In genomic region chr2:63048367-63049171, GRCh38 we compare ENCODE assay signal across 10 cellular contexts. TPM values are rescaled to one million over a fixed set of nuclear protein-coding genes. Genes with fewer than 3 reads are reported as not detected.
DNase-seq lines count a peak whose midpoint lies in the region; ATAC-seq and TF ChIP-seq lines count a peak whose summit lies in the region.
"Had no signal": no experiment of that assay in that cellular context is flagged by ENCODE, and none has a peak within 500 bp of the region (broad histone marks: within the 10 kb centered on the region; RNA-seq: fewer than 3 reads in every experiment).

No MANE protein-coding gene starts in this region.

- POLR2A ChIA-PET in HEK293 (lab: Yijun Ruan, JAX), result no interaction called here

- WGBS in lower leg skin, 2 donors, result 6 to 8% methylated on average over 61 of the region's 61 CpGs

- intact Hi-C loops in natural killer cell (cut with micrococcal nuclease), result no loop called here
- intact Hi-C loops in lower leg skin (cut with DNase I; ENCODE audit: low total_unique reads), result no loop called here

- CTCF ChIA-PET in HEK293 (lab: Yijun Ruan, JAX), result no interaction called here

- no peak for ATAC-seq in central memory CD8-positive, alpha-beta T cell (replicated peaks; ENCODE audit: extremely low read depth, poor library complexity, severe bottlenecking)
- ATAC-seq in natural killer cell (no peak), GM18505 (IDR thresholded peaks at IDR 0.05; ENCODE audit: unreplicated experiment) (no peak)

- TF ChIP-seq CTCF in HEK293 (tag by site-specific recombination; IDR thresholded peaks at IDR 0.05) (no peak), natural killer cell (IDR thresholded peaks at IDR 0.05) (no peak), lower leg skin (IDR thresholded peaks at IDR 0.05) (no peak)

- H3K27ac ChIP-seq in HEK293 (ENCODE audit: extremely low read depth, low read depth, low read length), result no peak overlapping the region

- H3K4me1 Mint-ChIP-seq in central memory CD8-positive, alpha-beta T cell, result peaks cover 31% of the 10 kb centered on the region
- peaks cover 27 to 45% of the 10 kb centered on the region in 2 donors for H3K4me1 Mint-ChIP-seq in natural killer cell

- H3K4me3 ChIP-seq in HEK293 (ENCODE audit: low read depth, low read length) (no peak overlapping the region), lower leg skin (ENCODE audit: low read depth, poor library complexity, severe bottlenecking) (no peak overlapping the region)

- in situ Hi-C loops in G401 (cut with HindIII; ENCODE audit: low sequenced_read_pairs), result no loop called here

- H3K36me3 ChIP-seq in HEK293 (ENCODE audit: control insufficient read depth in 2 of 2, insufficient read depth in 1 of 2, low read length in 2 of 2), result peaks cover 0 to 13% of the 10 kb centered on the region in 2 experiments; a peak in 1 of 3 replicates

- no peak overlapping the region for H3K27ac Mint-ChIP-seq in central memory CD8-positive, alpha-beta T cell (ENCODE audit: low read depth)
- no peak overlapping the region for H3K27ac Mint-ChIP-seq in natural killer cell

- peak overlapping the region; percentile 94 for H3K4me3 Mint-ChIP-seq in central memory CD8-positive, alpha-beta T cell
- H3K4me3 Mint-ChIP-seq in natural killer cell, result peak overlapping the region; percentile 53

- H3K4me1 ChIP-seq in HEK293 (ENCODE audit: control insufficient read depth, insufficient read depth, low read length), result peaks cover 3% of the 10 kb centered on the region; the same call in 1 of the 2 replicates

- peaks cover 13% of the 10 kb centered on the region for H3K36me3 Mint-ChIP-seq in central memory CD8-positive, alpha-beta T cell (ENCODE audit: insufficient read depth)
- peaks cover 21% of the 10 kb centered on the region for H3K36me3 Mint-ChIP-seq in natural killer cell

- peak; percentile 64 for DNase-seq in D341Med (ENCODE audit: low spot score)
- DNase-seq in central memory CD8-positive, alpha-beta T cell (ENCODE audit: low spot score in 2 of 2), result no peak
- DNase-seq in natural killer cell, result no peak
- no peak for DNase-seq in lower leg skin (ENCODE audit: low spot score in 2 of 2)
- DNase-seq in NCI-H2107 treated with DMSO at 0.1 percent for 48 hours (lab: John Stamatoyannopoulos, UW; ENCODE audit: unreplicated experiment), result no peak
- no peak for DNase-seq in G401 (ENCODE audit: low spot score)
- DNase-seq: amniotic stem cell; stimulated activated CD4-positive, alpha-beta T cell treated with anti-CD3 and anti-CD28 coated beads, Interleukin-4, amount 100 ng/mL, for 4 hours had no signal

- no peaks in the 10 kb centered on the region for H3K9me3 ChIP-seq in HEK293 (ENCODE audit: control insufficient read depth, insufficient read depth, low read depth, low read length)

- peaks cover 94% of the 10 kb centered on the region for H3K27me3 Mint-ChIP-seq in central memory CD8-positive, alpha-beta T cell
- peaks cover 66 to 70% of the 10 kb centered on the region in 2 donors for H3K27me3 Mint-ChIP-seq in natural killer cell (ENCODE audit: low read depth in 2 of 2)

- no peaks in the 10 kb centered on the region for H3K9me3 Mint-ChIP-seq in central memory CD8-positive, alpha-beta T cell
- H3K9me3 Mint-ChIP-seq in natural killer cell, result no peaks in the 10 kb centered on the region

- no peak for TF ChIP-seq POLR2A in lower leg skin (IDR thresholded peaks at IDR 0.05)
- no peak for TF ChIP-seq POLR2A in GM18505 (IDR thresholded peaks at IDR 0.05; ENCODE audit: borderline replicate concordance, extremely low read depth, insufficient read depth, insufficient read length)

TF ChIP-seq in HEK293, 187 proteins besides CTCF, POLR2A, EP300 and RAD21 (continues in another document):
- TF ChIP-seq ZXDB (tag by site-specific recombination; IDR thresholded peaks at IDR 0.05) (no peak), OSR2 (tag by site-specific recombination; IDR thresholded peaks at IDR 0.05) (no peak), ZNF37A (tag by site-specific recombination; IDR thresholded peaks at IDR 0.05) (no peak), ZNF366 (tag by site-specific recombination; conservative IDR thresholded peaks at IDR 0.05) (0 out of 2 replicates have a peak, but pooled peaks have one; percentile 36), ZNF596 (tag by site-specific recombination; IDR thresholded peaks at IDR 0.05) (peak; percentile 80), ZNF670 (tag by site-specific recombination; IDR thresholded peaks at IDR 0.05; ENCODE audit: low read depth) (no peak), PRDM1 (tag by site-specific recombination; IDR thresholded peaks at IDR 0.05) (peak; percentile 56), ZNF155 (tag by site-specific recombination; IDR thresholded peaks at IDR 0.05) (no peak), ZNF837 (tag by site-specific recombination; IDR thresholded peaks at IDR 0.05) (no peak), KLF7 (tag by site-specific recombination; IDR thresholded peaks at IDR 0.05; ENCODE audit: borderline replicate concordance) (no peak), ZNF394 (tag by site-specific recombination; IDR thresholded peaks at IDR 0.05; ENCODE audit: borderline replicate concordance) (no peak)
- TF ChIP-seq, protein P1, sequence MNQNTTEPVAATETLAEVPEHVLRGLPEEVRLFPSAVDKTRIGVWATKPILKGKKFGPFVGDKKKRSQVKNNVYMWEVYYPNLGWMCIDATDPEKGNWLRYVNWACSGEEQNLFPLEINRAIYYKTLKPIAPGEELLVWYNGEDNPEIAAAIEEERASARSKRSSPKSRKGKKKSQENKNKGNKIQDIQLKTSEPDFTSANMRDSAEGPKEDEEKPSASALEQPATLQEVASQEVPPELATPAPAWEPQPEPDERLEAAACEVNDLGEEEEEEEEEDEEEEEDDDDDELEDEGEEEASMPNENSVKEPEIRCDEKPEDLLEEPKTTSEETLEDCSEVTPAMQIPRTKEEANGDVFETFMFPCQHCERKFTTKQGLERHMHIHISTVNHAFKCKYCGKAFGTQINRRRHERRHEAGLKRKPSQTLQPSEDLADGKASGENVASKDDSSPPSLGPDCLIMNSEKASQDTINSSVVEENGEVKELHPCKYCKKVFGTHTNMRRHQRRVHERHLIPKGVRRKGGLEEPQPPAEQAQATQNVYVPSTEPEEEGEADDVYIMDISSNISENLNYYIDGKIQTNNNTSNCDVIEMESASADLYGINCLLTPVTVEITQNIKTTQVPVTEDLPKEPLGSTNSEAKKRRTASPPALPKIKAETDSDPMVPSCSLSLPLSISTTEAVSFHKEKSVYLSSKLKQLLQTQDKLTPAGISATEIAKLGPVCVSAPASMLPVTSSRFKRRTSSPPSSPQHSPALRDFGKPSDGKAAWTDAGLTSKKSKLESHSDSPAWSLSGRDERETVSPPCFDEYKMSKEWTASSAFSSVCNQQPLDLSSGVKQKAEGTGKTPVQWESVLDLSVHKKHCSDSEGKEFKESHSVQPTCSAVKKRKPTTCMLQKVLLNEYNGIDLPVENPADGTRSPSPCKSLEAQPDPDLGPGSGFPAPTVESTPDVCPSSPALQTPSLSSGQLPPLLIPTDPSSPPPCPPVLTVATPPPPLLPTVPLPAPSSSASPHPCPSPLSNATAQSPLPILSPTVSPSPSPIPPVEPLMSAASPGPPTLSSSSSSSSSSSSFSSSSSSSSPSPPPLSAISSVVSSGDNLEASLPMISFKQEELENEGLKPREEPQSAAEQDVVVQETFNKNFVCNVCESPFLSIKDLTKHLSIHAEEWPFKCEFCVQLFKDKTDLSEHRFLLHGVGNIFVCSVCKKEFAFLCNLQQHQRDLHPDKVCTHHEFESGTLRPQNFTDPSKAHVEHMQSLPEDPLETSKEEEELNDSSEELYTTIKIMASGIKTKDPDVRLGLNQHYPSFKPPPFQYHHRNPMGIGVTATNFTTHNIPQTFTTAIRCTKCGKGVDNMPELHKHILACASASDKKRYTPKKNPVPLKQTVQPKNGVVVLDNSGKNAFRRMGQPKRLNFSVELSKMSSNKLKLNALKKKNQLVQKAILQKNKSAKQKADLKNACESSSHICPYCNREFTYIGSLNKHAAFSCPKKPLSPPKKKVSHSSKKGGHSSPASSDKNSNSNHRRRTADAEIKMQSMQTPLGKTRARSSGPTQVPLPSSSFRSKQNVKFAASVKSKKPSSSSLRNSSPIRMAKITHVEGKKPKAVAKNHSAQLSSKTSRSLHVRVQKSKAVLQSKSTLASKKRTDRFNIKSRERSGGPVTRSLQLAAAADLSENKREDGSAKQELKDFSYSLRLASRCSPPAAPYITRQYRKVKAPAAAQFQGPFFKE (tag by site-specific recombination; IDR thresholded peaks at IDR 0.05; ENCODE audit: borderline replicate concordance), result no peak
- TF ChIP-seq, protein P2, sequence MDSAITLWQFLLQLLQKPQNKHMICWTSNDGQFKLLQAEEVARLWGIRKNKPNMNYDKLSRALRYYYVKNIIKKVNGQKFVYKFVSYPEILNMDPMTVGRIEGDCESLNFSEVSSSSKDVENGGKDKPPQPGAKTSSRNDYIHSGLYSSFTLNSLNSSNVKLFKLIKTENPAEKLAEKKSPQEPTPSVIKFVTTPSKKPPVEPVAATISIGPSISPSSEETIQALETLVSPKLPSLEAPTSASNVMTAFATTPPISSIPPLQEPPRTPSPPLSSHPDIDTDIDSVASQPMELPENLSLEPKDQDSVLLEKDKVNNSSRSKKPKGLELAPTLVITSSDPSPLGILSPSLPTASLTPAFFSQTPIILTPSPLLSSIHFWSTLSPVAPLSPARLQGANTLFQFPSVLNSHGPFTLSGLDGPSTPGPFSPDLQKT (IDR thresholded peaks at IDR 0.05; ENCODE audit: borderline replicate concordance, low read depth, low read length), result no peak
- TF ChIP-seq, protein P3, sequence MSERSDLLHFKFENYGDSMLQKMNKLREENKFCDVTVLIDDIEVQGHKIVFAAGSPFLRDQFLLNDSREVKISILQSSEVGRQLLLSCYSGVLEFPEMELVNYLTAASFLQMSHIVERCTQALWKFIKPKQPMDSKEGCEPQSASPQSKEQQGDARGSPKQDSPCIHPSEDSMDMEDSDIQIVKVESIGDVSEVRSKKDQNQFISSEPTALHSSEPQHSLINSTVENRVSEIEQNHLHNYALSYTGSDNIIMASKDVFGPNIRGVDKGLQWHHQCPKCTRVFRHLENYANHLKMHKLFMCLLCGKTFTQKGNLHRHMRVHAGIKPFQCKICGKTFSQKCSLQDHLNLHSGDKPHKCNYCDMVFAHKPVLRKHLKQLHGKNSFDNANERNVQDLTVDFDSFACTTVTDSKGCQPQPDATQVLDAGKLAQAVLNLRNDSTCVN (tag by site-specific recombination; optimal IDR thresholded peaks at IDR 0.05), result no peak

RNA-seq across cellular contexts. Expression of gene OTX1, which starts 2.1 kb away (rescaled TPM):
- total RNA-seq in natural killer cell (not detected), lower leg skin (1 to 10 TPM; 5.3 to 9.2 (median 8.0) TPM)
- 0.68 and 0.81 TPM in 2 replicates for total RNA-seq in G401 (2014; rRNA removed; shearing (Covaris generic))
